Comparison of ENCODE assay signal across 9 cellular contexts in genomic region chr1:156465747-156466365, GRCh38. TPM values are rescaled to one million over a fixed set of nuclear protein-coding genes. Genes with fewer than 3 reads are reported as not detected.
DNase-seq lines count a peak whose midpoint lies in the region; ATAC-seq and TF ChIP-seq lines count a peak whose summit lies in the region.
"Had no signal": no experiment of that assay in that cellular context is flagged by ENCODE, and none has a peak within 500 bp of the region (broad histone marks: within the 10 kb centered on the region; RNA-seq: fewer than 3 reads in every experiment).

No MANE protein-coding gene starts in this region.

- no peaks in the 10 kb centered on the region for H3K9me3 Mint-ChIP-seq in activated T-helper 1 cell treated with anti-CD3 and anti-CD28 coated beads, Interleukin-12 subunit alpha, Interleukin-12 subunit beta, Interleukin-2, Interleukin-4 antibody, amounts not matched to agents 30 ng/mL and 10 ng/mL and 1 ng/mL, durations not matched to agents 14 hours and 24 hours and 36 hours

- H3K36me3 Mint-ChIP-seq in activated T-helper 1 cell treated with anti-CD3 and anti-CD28 coated beads, Interleukin-12 subunit alpha, Interleukin-12 subunit beta, Interleukin-2, Interleukin-4 antibody, amounts not matched to agents 30 ng/mL and 10 ng/mL and 1 ng/mL, durations not matched to agents 14 hours and 24 hours and 36 hours (ENCODE audit: low read depth), result peaks cover 25% of the 10 kb centered on the region

- no peak for ATAC-seq in HG03139 (IDR thresholded peaks at IDR 0.05; ENCODE audit: unreplicated experiment)

- no peaks in the 10 kb centered on the region for H3K9me3 ChIP-seq in A673 (ENCODE audit: low read depth, low read length, poor library complexity, severe bottlenecking)
- no peaks in the 10 kb centered on the region for H3K9me3 ChIP-seq in adipocyte (ENCODE audit: control insufficient read depth, low read length)

- H3K27ac ChIP-seq in A673 (ENCODE audit: low read depth, low read length, poor library complexity, severe bottlenecking), result no peak overlapping the region

- H3K27ac Mint-ChIP-seq in activated T-helper 1 cell treated with anti-CD3 and anti-CD28 coated beads, Interleukin-12 subunit alpha, Interleukin-12 subunit beta, Interleukin-2, Interleukin-4 antibody, amounts not matched to agents 30 ng/mL and 10 ng/mL and 1 ng/mL, durations not matched to agents 14 hours and 24 hours and 36 hours, result no peak overlapping the region

- DNase-seq in A673 (ENCODE audit: low spot score), result no peak
- DNase-seq in adipocyte (ENCODE audit: low read depth), result no peak
- DNase-seq in kidney epithelial cell (ENCODE audit: low read depth), result no peak
- DNase-seq in SHP77 treated with DMSO at 0.1 percent for 48 hours (lab: John Stamatoyannopoulos, UW), result no peak
- DNase-seq in activated T-helper 1 cell treated with anti-CD3 and anti-CD28 coated beads, Interleukin-12 subunit alpha, Interleukin-12 subunit beta, Interleukin-2, Interleukin-4 antibody, amounts not matched to agents 30 ng/mL and 10 ng/mL and 1 ng/mL, durations not matched to agents 14 hours and 24 hours and 36 hours (ENCODE audit: low spot score), result no peak
- DNase-seq in NCI-H187 treated with DMSO at 0.1 percent for 48 hours (lab: John Stamatoyannopoulos, UW), result no peak
- DNase-seq: activated CD4-positive, alpha-beta T cell treated with anti-CD3 and anti-CD28 coated beads, Interleukin-2, amount 50 U/mL, for 1 hour had no signal

- no peaks in the 10 kb centered on the region for H3K27me3 Mint-ChIP-seq in activated T-helper 1 cell treated with anti-CD3 and anti-CD28 coated beads, Interleukin-12 subunit alpha, Interleukin-12 subunit beta, Interleukin-2, Interleukin-4 antibody, amounts not matched to agents 30 ng/mL and 10 ng/mL and 1 ng/mL, durations not matched to agents 14 hours and 24 hours and 36 hours (ENCODE audit: insufficient read depth)

- H3K9ac ChIP-seq in adipocyte (ENCODE audit: low read length), result peak overlapping the region; percentile 53

- peaks cover 12% of the 10 kb centered on the region for H3K4me1 Mint-ChIP-seq in activated T-helper 1 cell treated with anti-CD3 and anti-CD28 coated beads, Interleukin-12 subunit alpha, Interleukin-12 subunit beta, Interleukin-2, Interleukin-4 antibody, amounts not matched to agents 30 ng/mL and 10 ng/mL and 1 ng/mL, durations not matched to agents 14 hours and 24 hours and 36 hours (ENCODE audit: low read depth)

- intact Hi-C loops in A673 (cut with micrococcal nuclease; ENCODE audit: unreplicated experiment), result no loop called here
- intact Hi-C loops in activated T-helper 1 cell treated with anti-CD3 and anti-CD28 coated beads, Interleukin-12 subunit alpha, Interleukin-12 subunit beta, Interleukin-2, Interleukin-4 antibody, amounts not matched to agents 30 ng/mL and 10 ng/mL and 1 ng/mL, durations not matched to agents 14 hours and 24 hours and 36 hours (cut with micrococcal nuclease), result no loop called here

- H3K27me3 ChIP-seq in A673 (replicated peaks; ENCODE audit: insufficient read depth, low read depth, low read length, poor library complexity) (no peaks in the 10 kb centered on the region), adipocyte (replicated peaks; ENCODE audit: control insufficient read depth, insufficient read depth, low read length) (no peaks in the 10 kb centered on the region), kidney epithelial cell (ENCODE audit: control insufficient read depth, insufficient read depth, low read length) (no peaks in the 10 kb centered on the region)

- TF ChIP-seq CTCF in A673 (conservative IDR thresholded peaks at IDR 0.05; ENCODE audit: low read depth, low read length) (peak; percentile 33), GM12873 (IDR thresholded peaks at IDR 0.05; ENCODE audit: insufficient read depth, low read depth, low read length, missing control alignments) (peak; percentile 32), kidney epithelial cell (IDR thresholded peaks at IDR 0.05; ENCODE audit: insufficient read depth, low read length, poor library complexity, severe bottlenecking) (peak; percentile 25)

- CTCF ChIA-PET in A673 (lab: Charles Lee), result interaction anchor here (0.6 kb wide), 2 partner anchors 60 to 143 kb away, joined by 3 read pairs; no protein-coding TSS in a partner anchor

- H3K4me1 ChIP-seq in A673 (ENCODE audit: insufficient read depth, low read length, poor library complexity, severe bottlenecking) (no peaks in the 10 kb centered on the region), adipocyte (ENCODE audit: control insufficient read depth, insufficient read depth, low read length) (peaks cover 38% of the 10 kb centered on the region)

- POLR2A ChIA-PET in A673 (lab: Charles Lee; ENCODE audit: low non-redundant PET), result no interaction called here

- H3K36me3 ChIP-seq in A673 (ENCODE audit: insufficient read depth, low read length, poor library complexity, severe bottlenecking) (peaks cover 6% of the 10 kb centered on the region), adipocyte (ENCODE audit: control insufficient read depth, insufficient read depth, low read length, severe bottlenecking) (peaks cover 40% of the 10 kb centered on the region), kidney epithelial cell (ENCODE audit: control insufficient read depth, insufficient read depth, low read length) (no peaks in the 10 kb centered on the region)

- H3K4me3 ChIP-seq in A673 (ENCODE audit: low read depth, low read length, poor library complexity, severe bottlenecking) (no peak overlapping the region), adipocyte (ENCODE audit: low read length) (peak overlapping the region; percentile 8), kidney epithelial cell (ENCODE audit: low read depth, low read length) (no peak overlapping the region)

- BruUV-seq in A673 (replicated peaks; lab: Mats Ljungman, UMichigan), result no TSS peak

- no peak overlapping the region for H3K4me3 Mint-ChIP-seq in activated T-helper 1 cell treated with anti-CD3 and anti-CD28 coated beads, Interleukin-12 subunit alpha, Interleukin-12 subunit beta, Interleukin-2, Interleukin-4 antibody, amounts not matched to agents 30 ng/mL and 10 ng/mL and 1 ng/mL, durations not matched to agents 14 hours and 24 hours and 36 hours

RNA-seq across cellular contexts. Expression of gene MEF2D, which starts 34.7 kb away (rescaled TPM):
- total RNA-seq in A673 (2021) (18.3 and 21.8 TPM in 2 replicates), kidney epithelial cell (16.6 and 22.0 TPM in 2 replicates)
- total RNA-seq in activated T-helper 1 cell treated with anti-CD3 and anti-CD28 coated beads, Interleukin-12 subunit alpha, Interleukin-12 subunit beta, Interleukin-2, Interleukin-4 antibody, amounts not matched to agents 30 ng/mL and 10 ng/mL and 1 ng/mL, durations not matched to agents 14 hours and 24 hours and 36 hours, result 36.3 and 37.0 TPM in 2 replicates
